ENCODE assay signal across 1 cellular context in genomic region chr5:121271546-121271945, GRCh38.
TF ChIP-seq lines count a peak whose summit lies in the region.

No MANE protein-coding gene starts in this region.

TF ChIP-seq in GM23338, 12 proteins besides CTCF, POLR2A, EP300 and RAD21 (continued from another document):
- TF ChIP-seq EZH2 (IDR thresholded peaks at IDR 0.05; ENCODE audit: low read depth, unreplicated experiment), result no peak
- TF ChIP-seq JUNB (IDR thresholded peaks at IDR 0.05; ENCODE audit: unreplicated experiment), result no peak
- TF ChIP-seq ETS1 (IDR thresholded peaks at IDR 0.05), result no peak
- no peak for TF ChIP-seq CREB1 (CRISPR knock-in tag; IDR thresholded peaks at IDR 0.05; ENCODE audit: low read depth)
- TF ChIP-seq ZNF462 (CRISPR knock-in tag; IDR thresholded peaks at IDR 0.05), result no peak
- no peak for TF ChIP-seq EZH2phosphoT487 (IDR thresholded peaks at IDR 0.05; ENCODE audit: unreplicated experiment)
